Comparison of ENCODE assay signal across 23 cellular contexts in genomic region chr11:86582898-86583297, GRCh38.
"Had no signal": no experiment of that assay in that cellular context is flagged by ENCODE, and none has a peak within 500 bp of the region (broad histone marks: within the 10 kb centered on the region; RNA-seq: fewer than 3 reads in every experiment).

No MANE protein-coding gene starts in this region.

- H3K36me3 Mint-ChIP-seq: activated CD8-positive, alpha-beta memory T cell treated with anti-CD3 and anti-CD28 coated beads, Interleukin-2, amount 10 ng/mL, durations not matched to agents 7 days and 5 days; activated naive CD8-positive, alpha-beta T cell treated with anti-CD3 and anti-CD28 coated beads, Interleukin-2, amount 10 ng/mL, durations not matched to agents 7 days and 5 days; type B pancreatic cell had no signal

- ATAC-seq: activated CD8-positive, alpha-beta memory T cell treated with anti-CD3 and anti-CD28 coated beads, Interleukin-2, amount 10 ng/mL, durations not matched to agents 7 days and 5 days; activated T-helper 17 cell treated with anti-CD3 and anti-CD28 coated beads, Interleukin-2, amount 50 U/mL, for 72 hours; body of pancreas; effector memory CD8-positive, alpha-beta T cell; left lobe of liver; psoas muscle; right lobe of liver had no signal

- H3K9me3 Mint-ChIP-seq: activated CD4-positive, alpha-beta memory T cell treated with anti-CD3 and anti-CD28 coated beads, Interleukin-2, amount 10 ng/mL, durations not matched to agents 7 days and 5 days; activated naive CD8-positive, alpha-beta T cell treated with anti-CD3 and anti-CD28 coated beads, Interleukin-2, amount 10 ng/mL, durations not matched to agents 7 days and 5 days; activated T-helper 17 cell treated with anti-CD3 and anti-CD28 coated beads, Interleukin-2, amount 50 U/mL, for 72 hours; effector memory CD8-positive, alpha-beta T cell; T-helper 2 cell treated with Interferon-gamma antibody and Interleukin-4, amounts not matched to agents 5 μg/mL and 100 μg/mL, for 36 hours; type B pancreatic cell had no signal

- H3K36me3 ChIP-seq: right lobe of liver, stomach had no signal

- H3K4me3 Mint-ChIP-seq: activated CD4-positive, alpha-beta memory T cell treated with anti-CD3 and anti-CD28 coated beads, Interleukin-2, amount 10 ng/mL, durations not matched to agents 7 days and 5 days; activated CD8-positive, alpha-beta memory T cell treated with anti-CD3 and anti-CD28 coated beads, Interleukin-2, amount 10 ng/mL, durations not matched to agents 7 days and 5 days; activated naive CD8-positive, alpha-beta T cell treated with anti-CD3 and anti-CD28 coated beads, Interleukin-2, amount 10 ng/mL, durations not matched to agents 7 days and 5 days; activated T-helper 17 cell treated with anti-CD3 and anti-CD28 coated beads, Interleukin-2, amount 50 U/mL, for 72 hours; effector memory CD8-positive, alpha-beta T cell; T-helper 2 cell treated with Interferon-gamma antibody and Interleukin-4, amounts not matched to agents 5 μg/mL and 100 μg/mL, for 36 hours; type B pancreatic cell had no signal

- DNase-seq: activated CD4-positive, alpha-beta memory T cell treated with anti-CD3 and anti-CD28 coated beads, Interleukin-2, amount 10 ng/mL, durations not matched to agents 7 days and 5 days; activated CD4-positive, alpha-beta T cell treated with anti-CD3 and anti-CD28 coated beads for 48 hours; activated CD4-positive, CD25-positive, alpha-beta regulatory T cell; activated CD8-positive, alpha-beta memory T cell treated with anti-CD3 and anti-CD28 coated beads, Interleukin-2, amount 10 ng/mL, durations not matched to agents 7 days and 5 days; activated naive CD4-positive, alpha-beta T cell; activated naive CD8-positive, alpha-beta T cell treated with anti-CD3 and anti-CD28 coated beads, Interleukin-2, amount 10 ng/mL, durations not matched to agents 7 days and 5 days; activated T-cell treated with anti-CD3 and anti-CD28 coated beads, Interleukin-2, amount 50 U/mL, for 1 hour; amygdala; body of pancreas; effector memory CD8-positive, alpha-beta T cell; foreskin fibroblast; glutamatergic neuron; hypothalamus; psoas muscle; right lobe of liver; stimulated activated CD4-positive, alpha-beta T cell treated with anti-CD3 and anti-CD28 coated beads, Interleukin-4, amount 100 ng/mL, for 1 hour; stomach had no signal

- H3K4me3 ChIP-seq: body of pancreas, lung, psoas muscle, right lobe of liver, smooth muscle cell, stomach had no signal

- H3K27ac ChIP-seq: body of pancreas, psoas muscle, right lobe of liver, stomach had no signal

- H3K9me3 ChIP-seq: body of pancreas, psoas muscle, right lobe of liver, stomach had no signal

- H3K4me1 Mint-ChIP-seq: activated CD4-positive, alpha-beta memory T cell treated with anti-CD3 and anti-CD28 coated beads, Interleukin-2, amount 10 ng/mL, durations not matched to agents 7 days and 5 days; activated CD8-positive, alpha-beta memory T cell treated with anti-CD3 and anti-CD28 coated beads, Interleukin-2, amount 10 ng/mL, durations not matched to agents 7 days and 5 days; activated naive CD8-positive, alpha-beta T cell treated with anti-CD3 and anti-CD28 coated beads, Interleukin-2, amount 10 ng/mL, durations not matched to agents 7 days and 5 days; activated T-helper 17 cell treated with anti-CD3 and anti-CD28 coated beads, Interleukin-2, amount 50 U/mL, for 72 hours had no signal

- H3K27ac Mint-ChIP-seq: activated CD4-positive, alpha-beta memory T cell treated with anti-CD3 and anti-CD28 coated beads, Interleukin-2, amount 10 ng/mL, durations not matched to agents 7 days and 5 days; activated CD8-positive, alpha-beta memory T cell treated with anti-CD3 and anti-CD28 coated beads, Interleukin-2, amount 10 ng/mL, durations not matched to agents 7 days and 5 days; activated naive CD8-positive, alpha-beta T cell treated with anti-CD3 and anti-CD28 coated beads, Interleukin-2, amount 10 ng/mL, durations not matched to agents 7 days and 5 days; activated T-helper 17 cell treated with anti-CD3 and anti-CD28 coated beads, Interleukin-2, amount 50 U/mL, for 72 hours; effector memory CD8-positive, alpha-beta T cell; T-helper 2 cell treated with Interferon-gamma antibody and Interleukin-4, amounts not matched to agents 5 μg/mL and 100 μg/mL, for 36 hours; type B pancreatic cell had no signal

- H3K27me3 Mint-ChIP-seq: activated naive CD8-positive, alpha-beta T cell treated with anti-CD3 and anti-CD28 coated beads, Interleukin-2, amount 10 ng/mL, durations not matched to agents 7 days and 5 days; activated T-helper 17 cell treated with anti-CD3 and anti-CD28 coated beads, Interleukin-2, amount 50 U/mL, for 72 hours; type B pancreatic cell had no signal
